Comparison of ENCODE assay signal across 24 cellular contexts in genomic region chr20:5279661-5280060, GRCh38. TPM values are rescaled to one million over a fixed set of nuclear protein-coding genes. Genes with fewer than 3 reads are reported as not detected.
"Had no signal": no experiment of that assay in that cellular context is flagged by ENCODE, and none has a peak within 500 bp of the region (broad histone marks: within the 10 kb centered on the region; RNA-seq: fewer than 3 reads in every experiment).

No MANE protein-coding gene starts in this region.

- H3K4me1 ChIP-seq: Peyer's patch had no signal

- H3K36me3 ChIP-seq: brain microvascular endothelial cell, cardiac muscle cell, Peyer's patch had no signal

- H3K4me3 Mint-ChIP-seq: activated CD4-positive, alpha-beta memory T cell treated with anti-CD3 and anti-CD28 coated beads for 36 hours; activated CD4-positive, alpha-beta T cell treated with anti-CD3 and anti-CD28 coated beads, Interleukin-2, amount 10 ng/mL, durations not matched to agents 7 days and 5 days; activated naive CD4-positive, alpha-beta T cell treated with anti-CD3 and anti-CD28 coated beads for 36 hours; activated naive CD8-positive, alpha-beta T cell treated with anti-CD3 and anti-CD28 coated beads for 36 hours; activated T-cell treated with anti-CD3 and anti-CD28 coated beads, Interleukin-2, amount 50 U/mL, for 4 hours; T-helper 1 cell treated with Interleukin-12 subunit alpha and Interleukin-12 subunit beta and Interleukin-4 antibody, amounts not matched to agents 30 μg/mL and 1 μg/mL, for 36 hours had no signal

- H3K27ac ChIP-seq: brain microvascular endothelial cell, cardiac muscle cell, Peyer's patch, RWPE1, VCaP had no signal

- H3K9me3 Mint-ChIP-seq: activated CD4-positive, alpha-beta memory T cell treated with anti-CD3 and anti-CD28 coated beads for 36 hours; activated CD4-positive, alpha-beta T cell treated with anti-CD3 and anti-CD28 coated beads, Interleukin-2, amount 10 ng/mL, durations not matched to agents 7 days and 5 days; activated naive CD4-positive, alpha-beta T cell treated with anti-CD3 and anti-CD28 coated beads for 36 hours; activated naive CD8-positive, alpha-beta T cell treated with anti-CD3 and anti-CD28 coated beads for 36 hours; activated T-cell treated with anti-CD3 and anti-CD28 coated beads, Interleukin-2, amount 50 U/mL, for 4 hours; T-helper 1 cell treated with Interleukin-12 subunit alpha and Interleukin-12 subunit beta and Interleukin-4 antibody, amounts not matched to agents 30 μg/mL and 1 μg/mL, for 36 hours had no signal

- H3K4me3 ChIP-seq: cardiac muscle cell, Peyer's patch had no signal

- H3K9me3 ChIP-seq: Peyer's patch had no signal

- H3K27me3 ChIP-seq: brain microvascular endothelial cell, cardiac muscle cell, Peyer's patch had no signal

- H3K27ac Mint-ChIP-seq: activated CD4-positive, alpha-beta memory T cell treated with anti-CD3 and anti-CD28 coated beads for 36 hours; activated CD4-positive, alpha-beta T cell treated with anti-CD3 and anti-CD28 coated beads, Interleukin-2, amount 10 ng/mL, durations not matched to agents 7 days and 5 days; activated naive CD4-positive, alpha-beta T cell treated with anti-CD3 and anti-CD28 coated beads for 36 hours; activated naive CD8-positive, alpha-beta T cell treated with anti-CD3 and anti-CD28 coated beads for 36 hours; T-helper 1 cell treated with Interleukin-12 subunit alpha and Interleukin-12 subunit beta and Interleukin-4 antibody, amounts not matched to agents 30 μg/mL and 1 μg/mL, for 36 hours had no signal

- DNase-seq: activated CD4-positive, alpha-beta memory T cell treated with anti-CD3 and anti-CD28 coated beads for 36 hours; activated CD4-positive, alpha-beta T cell treated with anti-CD3 and anti-CD28 coated beads, Interleukin-2, amount 10 ng/mL, durations not matched to agents 7 days and 5 days; activated CD4-positive, CD25-positive, alpha-beta regulatory T cell; activated CD8-positive, alpha-beta memory T cell treated with anti-CD3 and anti-CD28 coated beads for 24 hours; activated gamma-delta T cell; activated naive CD4-positive, alpha-beta T cell treated with anti-CD3 and anti-CD28 coated beads for 36 hours; activated naive CD8-positive, alpha-beta T cell treated with anti-CD3 and anti-CD28 coated beads for 36 hours; activated T-cell treated with anti-CD3 and anti-CD28 coated beads, Interleukin-2, amount 50 U/mL, for 4 hours; brain microvascular endothelial cell; NCI-H1048; NCI-H146; NCI-H187 treated with DMSO at 0.1 percent for 48 hours; NCI-H2081 treated with DMSO at 0.1 percent for 48 hours; NCI-H446; NCI-H524; Peyer's patch; Right ventricle myocardium superior had no signal

- H3K36me3 Mint-ChIP-seq: activated CD4-positive, alpha-beta memory T cell treated with anti-CD3 and anti-CD28 coated beads for 36 hours; activated naive CD8-positive, alpha-beta T cell treated with anti-CD3 and anti-CD28 coated beads for 36 hours had no signal

- H3K4me1 Mint-ChIP-seq: activated CD4-positive, alpha-beta T cell treated with anti-CD3 and anti-CD28 coated beads, Interleukin-2, amount 10 ng/mL, durations not matched to agents 7 days and 5 days; activated naive CD8-positive, alpha-beta T cell treated with anti-CD3 and anti-CD28 coated beads for 36 hours had no signal

RNA-seq across cellular contexts. Expression of gene PROKR2, which starts 37.1 kb away (rescaled TPM):
- total RNA-seq: activated CD4-positive, alpha-beta memory T cell treated with anti-CD3 and anti-CD28 coated beads for 36 hours; activated CD4-positive, alpha-beta T cell treated with anti-CD3 and anti-CD28 coated beads, Interleukin-2, amount 10 ng/mL, durations not matched to agents 7 days and 5 days; activated naive CD4-positive, alpha-beta T cell treated with anti-CD3 and anti-CD28 coated beads for 36 hours; activated naive CD8-positive, alpha-beta T cell treated with anti-CD3 and anti-CD28 coated beads for 36 hours; activated T-cell treated with anti-CD3 and anti-CD28 coated beads, Interleukin-2, amount 50 U/mL, for 4 hours; cardiac muscle cell; LHCN-M2; M059J; Peyer's patch; Right ventricle myocardium superior; SK-MEL-5 had no signal
